14 cellular contexts compared by ENCODE assay signal in the genomic region with DNA sequence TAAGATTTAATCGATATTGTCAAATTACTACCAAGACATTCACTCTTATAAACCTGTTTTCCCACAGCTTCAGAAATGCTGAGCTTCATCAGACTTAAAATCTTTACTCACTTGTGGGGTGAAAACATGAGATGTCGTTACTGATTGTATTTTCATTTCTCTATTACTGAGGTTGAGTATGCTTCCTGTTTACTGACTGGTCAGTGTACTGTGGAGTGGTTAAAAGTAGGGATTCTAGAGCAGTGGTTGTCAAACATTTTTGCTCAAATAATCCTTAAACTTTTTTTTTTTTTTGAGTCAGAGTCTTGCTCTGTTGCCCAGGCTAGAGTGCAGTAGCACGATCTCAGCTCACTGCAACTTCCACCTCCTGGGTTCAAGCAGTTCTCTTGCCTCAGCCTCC. TPM values are rescaled to one million over a fixed set of nuclear protein-coding genes. Genes with fewer than 3 reads are reported as not detected.
A peak's percentile ranks its signal among the peaks of the same experiment; 100 is the strongest.
DNase-seq lines count a peak whose midpoint lies in the region; ATAC-seq lines count a peak whose summit lies in the region.
"Had no signal": no experiment of that assay in that cellular context is flagged by ENCODE, and none has a peak within 500 bp of the region (broad histone marks: within the 10 kb centered on the region; RNA-seq: fewer than 3 reads in every experiment).

No MANE protein-coding gene starts in this region.

- intact Hi-C loops in head of caudate nucleus (cut with DNase I): no loop called here

- DNase-seq in NAMALWA (ENCODE audit: low spot score): peak; percentile 24
- no peak for DNase-seq in amniotic stem cell (lab: John Stamatoyannopoulos, UW)
- no peak for DNase-seq in left lobe of liver (ENCODE audit: low spot score)
- no peak for DNase-seq in head of caudate nucleus
- DNase-seq in NCI-H748 treated with DMSO at 0.1 percent for 48 hours (lab: John Stamatoyannopoulos, UW): no peak
- DNase-seq: activated T-cell treated with anti-CD3 and anti-CD28 coated beads for 4 hours; amygdala; H9; NCI-H526 treated with DMSO at 0.1 percent for 48 hours; stimulated activated CD4-positive, alpha-beta T cell treated with anti-CD3 and anti-CD28 coated beads, Interleukin-2, amount 100 ng/mL, for 24 hours; stimulated activated naive CD4-positive, alpha-beta T cell treated with Interleukin-2 at 50 U/mL for 16 hours had no signal

- ATAC-seq in GM18498 (IDR thresholded peaks at IDR 0.05; ENCODE audit: unreplicated experiment): peak; percentile 91
- peak; percentile 70 for ATAC-seq in GM19452 (IDR thresholded peaks at IDR 0.05; ENCODE audit: unreplicated experiment)
- ATAC-seq in HG02885 (IDR thresholded peaks at IDR 0.05; ENCODE audit: poor library complexity, unreplicated experiment): peak; percentile 95
- no peak for ATAC-seq in left lobe of liver

RNA-seq across cellular contexts. Expression of a gene that starts 50.3 kb away (rescaled TPM):
- total RNA-seq in left lobe of liver: 0.40 TPM
